29 cellular contexts compared by ENCODE assay signal in genomic region chr4:8598391-8599090, GRCh38. TPM values are rescaled to one million over a fixed set of nuclear protein-coding genes. Genes with fewer than 3 reads are reported as not detected.
"Had no signal": no experiment of that assay in that cellular context is flagged by ENCODE, and none has a peak within 500 bp of the region (broad histone marks: within the 10 kb centered on the region; RNA-seq: fewer than 3 reads in every experiment).

No MANE protein-coding gene starts in this region.

- H3K36me3 ChIP-seq: gastrocnemius medialis, prostate gland, right atrium auricular region, suprapubic skin, transverse colon, upper lobe of right lung, uterus had no signal

- H3K4me3 ChIP-seq: gastrocnemius medialis, lung, prostate gland, right atrium auricular region, smooth muscle cell, suprapubic skin, transverse colon, upper lobe of right lung, uterus had no signal

- H3K9me3 ChIP-seq: gastrocnemius medialis, prostate gland, right atrium auricular region, suprapubic skin, transverse colon, upper lobe of right lung, uterus had no signal

- H3K27ac Mint-ChIP-seq: dendritic cell treated with granulocyte-macrophage colony-stimulating factor and Interleukin-4, amounts not matched to agents 40 ng/mL and 50 ng/mL, for 4 days; endodermal cell; memory B cell; natural killer cell; stimulated activated naive CD8-positive, alpha-beta T cell treated with anti-CD3 and anti-CD28 coated beads, Interleukin-15, amount 100 ng/mL, for 72 hours had no signal

- H3K27me3 ChIP-seq: right atrium auricular region, uterus had no signal

- H3K27ac ChIP-seq: epithelial cell of prostate, gastrocnemius medialis, prostate gland, right atrium auricular region, suprapubic skin, transverse colon, upper lobe of right lung, uterus had no signal

- H3K4me3 Mint-ChIP-seq: dendritic cell treated with granulocyte-macrophage colony-stimulating factor and Interleukin-4, amounts not matched to agents 40 ng/mL and 50 ng/mL, for 4 days; endodermal cell; memory B cell; natural killer cell; neural crest cell; stimulated activated naive CD8-positive, alpha-beta T cell treated with anti-CD3 and anti-CD28 coated beads, Interleukin-15, amount 100 ng/mL, for 72 hours had no signal

- H3K4me1 ChIP-seq: gastrocnemius medialis, prostate gland, right atrium auricular region, transverse colon, upper lobe of right lung, uterus had no signal

- H3K36me3 Mint-ChIP-seq: memory B cell, natural killer cell had no signal

- DNase-seq: effector CD8-positive, alpha-beta T cell; endodermal cell; foreskin fibroblast; gastrocnemius medialis; head of caudate nucleus; left ventricle myocardium superior; natural killer cell; stimulated activated CD4-positive, alpha-beta T cell treated with anti-CD3 and anti-CD28 coated beads, Interleukin-12 subunit alpha, Interleukin-12 subunit beta, amount 100 ng/mL, for 4 hours; stimulated activated CD4-positive, alpha-beta T cell treated with anti-CD3 and anti-CD28 coated beads, Interleukin-1b, Interleukin-23, amount 100 ng/mL, for 48 hours; stimulated activated CD4-positive, alpha-beta T cell treated with anti-CD3 and anti-CD28 coated beads, Interleukin-4, amount 100 ng/mL, for 1 hour; stimulated activated CD8-positive, alpha-beta memory T cell treated with anti-CD3 and anti-CD28 coated beads, Interleukin-4, amount 100 ng/mL, for 48 hours; stimulated activated naive CD4-positive, alpha-beta T cell; stimulated activated naive CD8-positive, alpha-beta T cell treated with anti-CD3 and anti-CD28 coated beads, Interleukin-15, amount 100 ng/mL, for 72 hours; transverse colon; upper lobe of right lung; uterus had no signal

- H3K4me1 Mint-ChIP-seq: memory B cell; natural killer cell; stimulated activated naive CD8-positive, alpha-beta T cell treated with anti-CD3 and anti-CD28 coated beads, Interleukin-15, amount 100 ng/mL, for 72 hours had no signal

- H3K9me3 Mint-ChIP-seq: dendritic cell treated with granulocyte-macrophage colony-stimulating factor and Interleukin-4, amounts not matched to agents 40 ng/mL and 50 ng/mL, for 4 days; endodermal cell; memory B cell; natural killer cell; neural crest cell; stimulated activated naive CD8-positive, alpha-beta T cell treated with anti-CD3 and anti-CD28 coated beads, Interleukin-15, amount 100 ng/mL, for 72 hours had no signal

- ATAC-seq: esophagus mucosa; gastrocnemius medialis; left ventricle myocardium superior; natural killer cell; sciatic nerve; stimulated activated naive CD8-positive, alpha-beta T cell treated with anti-CD3 and anti-CD28 coated beads, Interleukin-15, amount 100 ng/mL, for 72 hours; upper lobe of right lung had no signal

- H3K4me2 ChIP-seq: smooth muscle cell had no signal

RNA-seq across cellular contexts. Expression of gene CPZ, which starts 6.0 kb away (rescaled TPM):
- total RNA-seq: gastrocnemius medialis, mononuclear cell, natural killer cell, neural crest cell had no signal

RNA-seq across cellular contexts. Expression of gene GPR78, which starts 18.3 kb away (rescaled TPM):
- total RNA-seq: gastrocnemius medialis, glomerular endothelial cell, left ventricle myocardium superior, mononuclear cell, natural killer cell, neural crest cell, right atrium auricular region, smooth muscle cell, suprapubic skin had no signal
